14 cellular contexts compared by ENCODE assay signal in the genomic region with DNA sequence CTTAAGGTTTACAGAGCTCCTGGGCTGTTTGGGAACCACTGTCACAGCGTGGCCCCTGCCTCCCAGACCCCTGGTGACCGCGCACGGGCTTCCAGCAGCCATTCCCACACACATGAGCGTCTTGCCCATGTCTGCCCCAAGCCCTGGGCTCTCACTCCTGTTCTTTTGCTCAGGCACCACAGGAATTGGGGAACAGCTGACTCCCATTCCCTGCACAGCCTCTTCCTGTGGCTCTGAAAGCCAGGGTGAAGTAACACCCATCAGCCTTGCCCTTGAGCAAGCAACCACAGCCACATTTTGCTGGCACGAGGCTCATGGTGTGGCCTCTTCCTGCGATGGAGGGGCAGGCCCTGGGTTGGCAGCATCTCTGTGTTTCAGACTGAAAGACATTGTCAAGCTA. TPM values are rescaled to one million over a fixed set of nuclear protein-coding genes. Genes with fewer than 3 reads are reported as not detected.
DNase-seq lines count a peak whose midpoint lies in the region; ATAC-seq and TF ChIP-seq lines count a peak whose summit lies in the region.
"Had no signal": no experiment of that assay in that cellular context is flagged by ENCODE, and none has a peak within 500 bp of the region (broad histone marks: within the 10 kb centered on the region; RNA-seq: fewer than 3 reads in every experiment).

No MANE protein-coding gene starts in this region.

- intact Hi-C loops in left ventricle myocardium superior (cut with micrococcal nuclease) (no loop called here), left ventricle myocardium inferior (cut with micrococcal nuclease) (loop anchor here (2.0 kb wide), 1 partner anchor 54 kb away; no protein-coding TSS in a partner anchor), upper lobe of right lung (cut with DNase I) (loop anchor here (10.0 kb wide), 1 partner anchor 52 kb away; no protein-coding TSS in a partner anchor)

- H3K36me3 ChIP-seq in left ventricle myocardium inferior (no peaks in the 10 kb centered on the region), upper lobe of right lung (no peaks in the 10 kb centered on the region)
- H3K36me3 ChIP-seq: right lobe of liver had no signal

- H3K27me3 ChIP-seq in left ventricle myocardium inferior (ENCODE audit: low read depth) = no peaks in the 10 kb centered on the region
- H3K27me3 ChIP-seq in upper lobe of right lung = no peaks in the 10 kb centered on the region
- H3K27me3 ChIP-seq in foreskin keratinocyte = no peaks in the 10 kb centered on the region
- H3K27me3 ChIP-seq: right lobe of liver had no signal

- H3K4me3 ChIP-seq in left ventricle myocardium inferior (no peak overlapping the region), foreskin fibroblast (ENCODE audit: low read depth in 1 of 2, low read length in 2 of 2) (no peak overlapping the region), upper lobe of right lung (no peak overlapping the region)
- H3K4me3 ChIP-seq: right lobe of liver had no signal

- no peak overlapping the region for H3K27ac ChIP-seq in left ventricle myocardium inferior (replicated peaks)
- peak overlapping the region; percentile 25 for H3K27ac ChIP-seq in upper lobe of right lung
- H3K27ac ChIP-seq in foreskin keratinocyte = no peak overlapping the region
- H3K27ac ChIP-seq: right lobe of liver had no signal

- no peak for DNase-seq in left ventricle myocardium superior
- no peak for DNase-seq in left ventricle myocardium inferior
- DNase-seq in SKM-1 treated with dmso at 0.1 percent for 144 hours (lab: John Stamatoyannopoulos, UW; ENCODE audit: unreplicated experiment) = peak; percentile 65
- DNase-seq in foreskin fibroblast = peak; percentile 79 to 88
- no peak for DNase-seq in upper lobe of right lung
- DNase-seq in activated CD4-positive, alpha-beta T cell treated with anti-CD3 and anti-CD28 coated beads for 1 hour = no peak
- DNase-seq in foreskin keratinocyte = no peak
- DNase-seq in DMS114 treated with DMSO at 0.1 percent for 48 hours (lab: John Stamatoyannopoulos, UW; ENCODE audit: unreplicated experiment) = no peak
- DNase-seq: activated T-cell treated with anti-CD3 and anti-CD28 coated beads for 4 hours, GDM1, H9, NCI-H1105 treated with DMSO at 0.1 percent for 48 hours, T-helper 9 cell had no signal

- TF ChIP-seq CTCF in left ventricle myocardium inferior (IDR thresholded peaks at IDR 0.05; ENCODE audit: borderline replicate concordance) (no peak), foreskin fibroblast (IDR thresholded peaks at IDR 0.05; ENCODE audit: low read depth, low read length) (no peak), upper lobe of right lung (IDR thresholded peaks at IDR 0.05) (no peak), foreskin keratinocyte (conservative IDR thresholded peaks at IDR 0.05) (no peak)

- H3K9me3 ChIP-seq in left ventricle myocardium inferior (replicated peaks) (no peaks in the 10 kb centered on the region), upper lobe of right lung (no peaks in the 10 kb centered on the region)
- H3K9me3 ChIP-seq: right lobe of liver had no signal

- H3K4me1 ChIP-seq in left ventricle myocardium inferior (no peaks in the 10 kb centered on the region), upper lobe of right lung (peaks cover 3% of the 10 kb centered on the region), foreskin keratinocyte (no peaks in the 10 kb centered on the region)
- H3K4me1 ChIP-seq: right lobe of liver had no signal

- peak; percentile 36 for ATAC-seq in left ventricle myocardium superior
- peak; percentile 85 for ATAC-seq in upper lobe of right lung
- no peak for ATAC-seq in foreskin keratinocyte

RNA-seq across cellular contexts. Expression of a gene that starts 14.3 kb away (rescaled TPM):
- total RNA-seq in left ventricle myocardium superior = 42.2 TPM
- total RNA-seq in left ventricle myocardium inferior = 48.4 TPM
- total RNA-seq in upper lobe of right lung = 19.0 TPM
- total RNA-seq in foreskin keratinocyte = 4.9 and 5.0 TPM in 2 replicates
- polyA plus RNA-seq in foreskin keratinocyte = 1.5 and 1.7 TPM in 2 replicates

Comparison
In these comparisons a context has a peak if more than half of its experiments do, and no peak if none do; other contexts are left out.
1. DNase-seq: peak in SKM-1 treated with dmso at 0.1 percent for 144 hours (single experiment) and foreskin fibroblast (2 of 2); none in left ventricle myocardium superior (single experiment), left ventricle myocardium inferior (single experiment), upper lobe of right lung (single experiment), activated CD4-positive, alpha-beta T cell treated with anti-CD3 and anti-CD28 coated beads for 1 hour (single experiment), foreskin keratinocyte (0 of 2) and DMS114 treated with DMSO at 0.1 percent for 48 hours (single experiment).